Comparison of ENCODE assay signal across 23 cellular contexts in genomic region chrX:153755136-153755535, GRCh38. TPM values are rescaled to one million over a fixed set of nuclear protein-coding genes. Genes with fewer than 3 reads are reported as not detected.
"Had no signal": no experiment of that assay in that cellular context is flagged by ENCODE, and none has a peak within 500 bp of the region (broad histone marks: within the 10 kb centered on the region; RNA-seq: fewer than 3 reads in every experiment).

No MANE protein-coding gene starts in this region.

- H3K36me3 ChIP-seq: esophagus muscularis mucosa, gastroesophageal sphincter, neural progenitor cell, ovary, right atrium auricular region, tibial artery, upper lobe of right lung, vagina had no signal

- FAIRE-seq: keratinocyte, small intestine had no signal

- H3K27me3 ChIP-seq: esophagus muscularis mucosa, gastroesophageal sphincter, neural progenitor cell, ovary, right atrium auricular region, tibial artery, upper lobe of right lung, vagina had no signal

- H3K9me3 ChIP-seq: gastroesophageal sphincter, ovary, upper lobe of right lung, vagina had no signal

- ATAC-seq: gastroesophageal sphincter; left cardiac atrium; left ventricle myocardium superior; natural killer cell treated with Interleukin-12 subunit alpha and Interleukin-12 subunit beta and Interleukin-15 and Interleukin-18, amount 100 ng/mL, for 72 hours; stimulated activated naive CD8-positive, alpha-beta T cell treated with anti-CD3 and anti-CD28 coated beads, Interleukin-15, Interleukin-2, amounts not matched to agents 100 U/mL and 50 U/mL, for 24 hours; upper lobe of right lung had no signal

- DNase-seq: effector memory CD4-positive, alpha-beta T cell; glutamatergic neuron; immature natural killer cell; left cardiac atrium; left ventricle myocardium superior; mesenchymal stem cell; midbrain; nucleus accumbens; ovary; small intestine; stimulated activated CD4-positive, alpha-beta T cell treated with anti-CD3 and anti-CD28 coated beads, Interleukin-2, amount 100 ng/mL, for 48 hours; stimulated activated naive CD8-positive, alpha-beta T cell treated with anti-CD3 and anti-CD28 coated beads, Interleukin-15, Interleukin-2, amounts not matched to agents 100 U/mL and 50 U/mL, for 24 hours; tibial artery; upper lobe of right lung had no signal

- H3K4me1 ChIP-seq: esophagus muscularis mucosa, gastroesophageal sphincter, neural progenitor cell, right atrium auricular region, tibial artery, upper lobe of right lung, vagina had no signal

- H3K4me3 ChIP-seq: esophagus muscularis mucosa, gastroesophageal sphincter, lung, neural progenitor cell, ovary, right atrium auricular region, tibial artery, upper lobe of right lung, vagina had no signal

- H3K9ac ChIP-seq: neural progenitor cell had no signal

- H3K27ac ChIP-seq: epithelial cell of prostate, esophagus muscularis mucosa, gastroesophageal sphincter, neural progenitor cell, ovary, right atrium auricular region, tibial artery, upper lobe of right lung, vagina had no signal

RNA-seq across cellular contexts. Expression of gene PLXNB3, which starts 8.9 kb away (rescaled TPM):
- polyA plus RNA-seq: immature natural killer cell had no signal

RNA-seq across cellular contexts. Expression of gene SRPK3, which starts 25.7 kb away (rescaled TPM):
- total RNA-seq: natural killer cell treated with Interleukin-12 subunit alpha and Interleukin-12 subunit beta and Interleukin-15 and Interleukin-18, amount 100 ng/mL, for 72 hours; upper lobe of right lung had no signal
- polyA plus RNA-seq: immature natural killer cell had no signal
